ENCODE assay signal across 2 cellular contexts in genomic region chr9:125660557-125660956, GRCh38.
TF ChIP-seq lines count a peak whose summit lies in the region.

No MANE protein-coding gene starts in this region.

TF ChIP-seq in SK-N-SH, 30 proteins besides CTCF, POLR2A, EP300 and RAD21 (continued from another document):
- TF ChIP-seq RCOR1 (IDR thresholded peaks at IDR 0.05; ENCODE audit: low read length) (no peak), REST (IDR thresholded peaks at IDR 0.05; ENCODE audit: low read depth, low read length) (no peak), RXRA (IDR thresholded peaks at IDR 0.05; ENCODE audit: borderline replicate concordance, low read depth) (no peak), SMC3 (IDR thresholded peaks at IDR 0.05; ENCODE audit: low read depth, low read length) (no peak), FOXJ3 (CRISPR knock-in tag; IDR thresholded peaks at IDR 0.05) (no peak), ELF1 (IDR thresholded peaks at IDR 0.05) (no peak), TEAD4 (IDR thresholded peaks at IDR 0.05; ENCODE audit: borderline replicate concordance, insufficient read depth) (no peak), SIN3A (IDR thresholded peaks at IDR 0.05; ENCODE audit: borderline replicate concordance, low read depth, low read length) (no peak), GATA2 (CRISPR knock-in tag; IDR thresholded peaks at IDR 0.05) (no peak), FOSL2 (IDR thresholded peaks at IDR 0.05; ENCODE audit: borderline replicate concordance, low read depth) (no peak), CHD2 (IDR thresholded peaks at IDR 0.05; ENCODE audit: low read length, partially characterized antibody) (no peak), PBX3 (IDR thresholded peaks at IDR 0.05) (no peak)

TF ChIP-seq in SK-N-SH treated with all-trans-retinoic acid at 6 μM for 48 hours, 23 proteins besides CTCF, POLR2A, EP300 and RAD21 (continued from another document):
- TF ChIP-seq CSRNP3 (CRISPR knock-in tag; IDR thresholded peaks at IDR 0.05), result no peak
- TF ChIP-seq ZNF565 (CRISPR knock-in tag; conservative IDR thresholded peaks at IDR 0.05; ENCODE audit: low read depth), result no peak
- TF ChIP-seq OSR1 (CRISPR knock-in tag; IDR thresholded peaks at IDR 0.05), result no peak
- no peak for TF ChIP-seq BACH2 (CRISPR knock-in tag; IDR thresholded peaks at IDR 0.05; ENCODE audit: borderline replicate concordance)
- no peak for TF ChIP-seq TOX (CRISPR knock-in tag; IDR thresholded peaks at IDR 0.05; ENCODE audit: borderline replicate concordance)
- no peak for TF ChIP-seq CREB5 (CRISPR knock-in tag; IDR thresholded peaks at IDR 0.05; ENCODE audit: low read depth)
- no peak for TF ChIP-seq RARB (CRISPR knock-in tag; IDR thresholded peaks at IDR 0.05)
- TF ChIP-seq ISL1 (CRISPR knock-in tag; IDR thresholded peaks at IDR 0.05), result no peak
- TF ChIP-seq ZNF70 (CRISPR knock-in tag; IDR thresholded peaks at IDR 0.05), result no peak
- no peak for TF ChIP-seq TCF4 (CRISPR knock-in tag; IDR thresholded peaks at IDR 0.05; ENCODE audit: borderline replicate concordance)
- no peak for TF ChIP-seq ARNTL (CRISPR knock-in tag; IDR thresholded peaks at IDR 0.05; ENCODE audit: borderline replicate concordance, low read depth)
- no peak for TF ChIP-seq ZC3H10 (CRISPR knock-in tag; IDR thresholded peaks at IDR 0.05)
- TF ChIP-seq PATZ1 (CRISPR knock-in tag; IDR thresholded peaks at IDR 0.05; ENCODE audit: borderline replicate concordance), result no peak
- no peak for TF ChIP-seq GLIS3 (CRISPR knock-in tag; IDR thresholded peaks at IDR 0.05)
